8 cellular contexts compared by ENCODE assay signal in genomic region chr7:47088329-47089067, GRCh38.
DNase-seq lines count a peak whose midpoint lies in the region; ATAC-seq and TF ChIP-seq lines count a peak whose summit lies in the region.

No MANE protein-coding gene starts in this region.

- H3K36me3 ChIP-seq in adipocyte (ENCODE audit: control insufficient read depth, insufficient read depth, low read length, severe bottlenecking) (no peaks in the 10 kb centered on the region), heart right ventricle (no peaks in the 10 kb centered on the region)

- H3K4me1 ChIP-seq in adipocyte (ENCODE audit: control insufficient read depth, insufficient read depth, low read length) = peaks cover 31% of the 10 kb centered on the region
- H3K4me1 ChIP-seq in heart right ventricle = peaks cover 0 to 13% (median 7%) of the 10 kb centered on the region in 9 donors

- WGBS in heart right ventricle, 2 donors = 40 to 43% methylated on average over 14 of the region's 14 CpGs

- H3K4me3 ChIP-seq in adipocyte (ENCODE audit: low read length) (no peak overlapping the region), heart right ventricle (no peak overlapping the region)

- intact Hi-C loops in heart right ventricle (cut with DNase I) = loop anchor here (1.0 to 10.0 kb wide), 17 partner anchors 146 to 1171 kb away; partner anchors contain the start of gene IGFBP3 (in 3 of the 10)

- H3K9me3 ChIP-seq in adipocyte (ENCODE audit: control insufficient read depth, low read length) (no peaks in the 10 kb centered on the region), heart right ventricle (no peaks in the 10 kb centered on the region)

- H3K27me3 ChIP-seq in adipocyte (replicated peaks; ENCODE audit: control insufficient read depth, insufficient read depth, low read length) (no peaks in the 10 kb centered on the region), heart right ventricle (no peaks in the 10 kb centered on the region)

- ATAC-seq in HG02642 (IDR thresholded peaks at IDR 0.05; ENCODE audit: poor library complexity, unreplicated experiment) (peak; percentile 81), heart right ventricle (peak; percentile 85 to 95 (median 90)), GM21528 (IDR thresholded peaks at IDR 0.05; ENCODE audit: low FRiP score, unreplicated experiment) (no peak)

- peak; percentile 80 to 97 (median 92) for TF ChIP-seq CTCF in heart right ventricle (IDR thresholded peaks at IDR 0.05)

- H3K27ac ChIP-seq in heart right ventricle = no peak overlapping the region

- peak; percentile 76 for DNase-seq in AG08395 (ENCODE audit: low spot score)
- peak; percentile 88 for DNase-seq in GM03348 (ENCODE audit: low spot score)
- DNase-seq in NCI-H2107 (lab: John Stamatoyannopoulos, UW) = peak; percentile 2
- DNase-seq in adipocyte (ENCODE audit: low read depth) = peak; percentile 85
- peak; percentile 54 to 65 for DNase-seq in heart right ventricle
- peak; percentile 77 for DNase-seq in retina

- peak overlapping the region; percentile 15 for H3K9ac ChIP-seq in adipocyte (ENCODE audit: low read length)

Comparison
In these comparisons a context has a peak if more than half of its experiments do, and no peak if none do; other contexts are left out.
1. DNase-seq: peak in every context shown above with its lines; median percentile 88 in GM03348; 85 in adipocyte; 77 in retina; 76 in AG08395; 60 in heart right ventricle; 2 in NCI-H2107.